In the genomic region with DNA sequence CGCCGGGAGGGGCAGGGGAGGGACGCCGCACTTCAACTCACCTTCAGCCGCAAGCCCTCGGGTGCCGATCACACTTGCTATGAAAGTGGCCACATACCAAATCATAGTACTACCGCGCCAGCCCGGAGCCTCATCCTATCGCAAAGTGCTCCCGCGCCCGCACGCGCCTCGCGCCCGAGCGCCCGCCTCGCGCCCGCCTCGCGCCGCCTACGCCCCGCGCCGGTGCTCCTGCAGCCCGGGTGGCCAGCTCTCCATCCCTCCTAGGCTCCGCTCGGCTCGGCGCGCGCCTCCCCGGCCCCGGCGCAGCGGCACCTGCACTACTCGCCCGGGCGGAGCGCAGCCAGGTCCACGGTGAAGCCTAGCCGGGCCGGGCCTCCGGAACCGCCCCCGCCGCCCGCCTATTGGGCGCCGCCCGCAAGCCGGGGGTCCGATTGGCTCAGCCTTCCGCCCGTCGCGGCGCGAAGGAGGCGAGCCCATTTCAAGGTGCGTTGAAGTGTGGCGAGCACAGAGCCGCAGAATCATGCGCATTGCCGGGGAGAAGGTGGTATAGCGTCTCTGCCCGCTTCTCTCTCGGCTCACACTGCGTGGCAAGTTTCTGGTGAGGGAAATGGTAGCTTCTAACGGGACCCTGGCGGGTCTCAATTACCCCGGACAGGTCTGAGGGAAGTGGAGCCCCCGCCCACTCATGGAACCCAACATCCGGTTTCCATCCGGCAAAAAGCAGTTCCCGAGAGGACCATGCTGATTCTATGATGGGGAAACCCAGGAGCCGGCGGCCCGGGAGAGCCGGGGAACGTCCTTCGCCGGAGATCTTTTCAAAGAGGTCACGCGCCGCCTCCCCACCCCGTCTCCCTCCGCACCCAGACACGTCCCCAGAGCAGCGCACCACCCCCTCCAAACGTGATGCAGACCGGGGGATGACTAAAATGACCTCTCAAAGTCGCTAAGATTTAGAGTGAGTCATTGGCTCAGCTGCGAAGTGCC, we compare ENCODE assay signal across 8 cellular contexts.
DNase-seq lines count a peak whose midpoint lies in the region; TF ChIP-seq lines count a peak whose summit lies in the region.

A gene with protein sequence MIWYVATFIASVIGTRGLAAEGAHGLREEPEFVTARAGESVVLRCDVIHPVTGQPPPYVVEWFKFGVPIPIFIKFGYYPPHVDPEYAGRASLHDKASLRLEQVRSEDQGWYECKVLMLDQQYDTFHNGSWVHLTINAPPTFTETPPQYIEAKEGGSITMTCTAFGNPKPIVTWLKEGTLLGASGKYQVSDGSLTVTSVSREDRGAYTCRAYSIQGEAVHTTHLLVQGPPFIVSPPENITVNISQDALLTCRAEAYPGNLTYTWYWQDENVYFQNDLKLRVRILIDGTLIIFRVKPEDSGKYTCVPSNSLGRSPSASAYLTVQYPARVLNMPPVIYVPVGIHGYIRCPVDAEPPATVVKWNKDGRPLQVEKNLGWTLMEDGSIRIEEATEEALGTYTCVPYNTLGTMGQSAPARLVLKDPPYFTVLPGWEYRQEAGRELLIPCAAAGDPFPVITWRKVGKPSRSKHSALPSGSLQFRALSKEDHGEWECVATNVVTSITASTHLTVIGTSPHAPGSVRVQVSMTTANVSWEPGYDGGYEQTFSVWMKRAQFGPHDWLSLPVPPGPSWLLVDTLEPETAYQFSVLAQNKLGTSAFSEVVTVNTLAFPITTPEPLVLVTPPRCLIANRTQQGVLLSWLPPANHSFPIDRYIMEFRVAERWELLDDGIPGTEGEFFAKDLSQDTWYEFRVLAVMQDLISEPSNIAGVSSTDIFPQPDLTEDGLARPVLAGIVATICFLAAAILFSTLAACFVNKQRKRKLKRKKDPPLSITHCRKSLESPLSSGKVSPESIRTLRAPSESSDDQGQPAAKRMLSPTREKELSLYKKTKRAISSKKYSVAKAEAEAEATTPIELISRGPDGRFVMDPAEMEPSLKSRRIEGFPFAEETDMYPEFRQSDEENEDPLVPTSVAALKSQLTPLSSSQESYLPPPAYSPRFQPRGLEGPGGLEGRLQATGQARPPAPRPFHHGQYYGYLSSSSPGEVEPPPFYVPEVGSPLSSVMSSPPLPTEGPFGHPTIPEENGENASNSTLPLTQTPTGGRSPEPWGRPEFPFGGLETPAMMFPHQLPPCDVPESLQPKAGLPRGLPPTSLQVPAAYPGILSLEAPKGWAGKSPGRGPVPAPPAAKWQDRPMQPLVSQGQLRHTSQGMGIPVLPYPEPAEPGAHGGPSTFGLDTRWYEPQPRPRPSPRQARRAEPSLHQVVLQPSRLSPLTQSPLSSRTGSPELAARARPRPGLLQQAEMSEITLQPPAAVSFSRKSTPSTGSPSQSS (N-terminal part only) (minus strand): TSS at position 319 of the 984 bp plus-strand sequence. CDS start 214 bp downstream, at position 105.

- H3K27me3 ChIP-seq in GM06990 (replicated peaks; ENCODE audit: control insufficient read depth, insufficient read depth, low read length), result peaks cover 10% of the 10 kb centered on the region

- DNase-seq in GM06990 (ENCODE audit: extremely low read depth, insufficient read length), result peak; percentile 90
- peak; percentile 98 for DNase-seq in HEK293T (ENCODE audit: extremely low spot score)
- peak; percentile 84 for DNase-seq in NCI-H1436 (lab: John Stamatoyannopoulos, UW)
- DNase-seq in activated CD4-positive, CD25-positive, alpha-beta regulatory T cell (lab: John Stamatoyannopoulos, UW), result peak; percentile 77 to 85 (median 80)
- DNase-seq in cardiac fibroblast (ENCODE audit: low read depth in 2 of 2), result peak; percentile 57 to 80
- DNase-seq in inferior parietal cortex (ENCODE audit: extremely low spot score), result peak; percentile 80
- peak; percentile 85 to 86 for DNase-seq in stimulated activated CD4-positive, alpha-beta T cell treated with anti-CD3 and anti-CD28 coated beads, Interleukin-12 subunit alpha, Interleukin-12 subunit beta, amount 100 ng/mL, for 24 hours (ENCODE audit: low read depth in 2 of 2)
- no peak for DNase-seq in MV-4-11 (lab: John Stamatoyannopoulos, UW)

- H3K36me3 ChIP-seq in GM06990 (ENCODE audit: control insufficient read depth, insufficient read depth, low read length), result no peaks in the 10 kb centered on the region

- CTCF ChIA-PET in HEK293T (lab: Yijun Ruan, JAX), result interaction anchor here (0.6 kb wide), 1 partner anchor 292 kb away, joined by 3 read pairs; no protein-coding TSS in a partner anchor

- H3K4me3 ChIP-seq in GM06990 (replicated peaks; ENCODE audit: low read depth, low read length) (peak within 1 kb of the TSS; percentile 68), cardiac fibroblast (replicated peaks in 1 of 2; ENCODE audit: low read depth in 2 of 2, low read length in 2 of 2) (peak within 1 kb of the TSS; percentile 41 to 51)

- POLR2A ChIA-PET in HEK293T (lab: Yijun Ruan, JAX), result interaction anchor here (0.8 to 1.5 kb wide), 6 partner anchors 9 to 77 kb away, joined by 3 to 5 read pairs (median 3); no protein-coding TSS in a partner anchor

- TF ChIP-seq CTCF in GM06990 (IDR thresholded peaks at IDR 0.05; ENCODE audit: insufficient read depth, low read length, poor library complexity, severe bottlenecking), result no peak
- no peak for TF ChIP-seq CTCF in cardiac fibroblast (IDR thresholded peaks at IDR 0.05; ENCODE audit: low read depth, low read length)

TF ChIP-seq in HEK293T, 16 proteins besides CTCF, POLR2A, EP300 and RAD21:
- no peak for TF ChIP-seq ARNT (IDR thresholded peaks at IDR 0.05)
- 0 out of 2 replicates have a peak, but pooled peaks have one; percentile 54 for TF ChIP-seq LEF1 (IDR thresholded peaks at IDR 0.05; ENCODE audit: borderline replicate concordance)
- peak; percentile 54 for TF ChIP-seq L3MBTL2 (conservative IDR thresholded peaks at IDR 0.05)
- TF ChIP-seq PKNOX1 (IDR thresholded peaks at IDR 0.05), result peak; percentile 98
